ENCODE assay signal across 1 cellular context in genomic region chr12:122869207-122869973, GRCh38.
TF ChIP-seq lines count a peak whose summit lies in the region.

No MANE protein-coding gene starts in this region.

TF ChIP-seq in HepG2, 621 proteins besides CTCF, POLR2A, EP300 and RAD21:
- no peak for TF ChIP-seq ZSCAN21 (CRISPR knock-in tag; IDR thresholded peaks at IDR 0.05; ENCODE audit: borderline replicate concordance)
- TF ChIP-seq, protein P1, sequence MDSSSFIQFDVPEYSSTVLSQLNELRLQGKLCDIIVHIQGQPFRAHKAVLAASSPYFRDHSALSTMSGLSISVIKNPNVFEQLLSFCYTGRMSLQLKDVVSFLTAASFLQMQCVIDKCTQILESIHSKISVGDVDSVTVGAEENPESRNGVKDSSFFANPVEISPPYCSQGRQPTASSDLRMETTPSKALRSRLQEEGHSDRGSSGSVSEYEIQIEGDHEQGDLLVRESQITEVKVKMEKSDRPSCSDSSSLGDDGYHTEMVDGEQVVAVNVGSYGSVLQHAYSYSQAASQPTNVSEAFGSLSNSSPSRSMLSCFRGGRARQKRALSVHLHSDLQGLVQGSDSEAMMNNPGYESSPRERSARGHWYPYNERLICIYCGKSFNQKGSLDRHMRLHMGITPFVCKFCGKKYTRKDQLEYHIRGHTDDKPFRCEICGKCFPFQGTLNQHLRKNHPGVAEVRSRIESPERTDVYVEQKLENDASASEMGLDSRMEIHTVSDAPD (CRISPR knock-in tag; IDR thresholded peaks at IDR 0.05) = no peak
- TF ChIP-seq, protein P2, sequence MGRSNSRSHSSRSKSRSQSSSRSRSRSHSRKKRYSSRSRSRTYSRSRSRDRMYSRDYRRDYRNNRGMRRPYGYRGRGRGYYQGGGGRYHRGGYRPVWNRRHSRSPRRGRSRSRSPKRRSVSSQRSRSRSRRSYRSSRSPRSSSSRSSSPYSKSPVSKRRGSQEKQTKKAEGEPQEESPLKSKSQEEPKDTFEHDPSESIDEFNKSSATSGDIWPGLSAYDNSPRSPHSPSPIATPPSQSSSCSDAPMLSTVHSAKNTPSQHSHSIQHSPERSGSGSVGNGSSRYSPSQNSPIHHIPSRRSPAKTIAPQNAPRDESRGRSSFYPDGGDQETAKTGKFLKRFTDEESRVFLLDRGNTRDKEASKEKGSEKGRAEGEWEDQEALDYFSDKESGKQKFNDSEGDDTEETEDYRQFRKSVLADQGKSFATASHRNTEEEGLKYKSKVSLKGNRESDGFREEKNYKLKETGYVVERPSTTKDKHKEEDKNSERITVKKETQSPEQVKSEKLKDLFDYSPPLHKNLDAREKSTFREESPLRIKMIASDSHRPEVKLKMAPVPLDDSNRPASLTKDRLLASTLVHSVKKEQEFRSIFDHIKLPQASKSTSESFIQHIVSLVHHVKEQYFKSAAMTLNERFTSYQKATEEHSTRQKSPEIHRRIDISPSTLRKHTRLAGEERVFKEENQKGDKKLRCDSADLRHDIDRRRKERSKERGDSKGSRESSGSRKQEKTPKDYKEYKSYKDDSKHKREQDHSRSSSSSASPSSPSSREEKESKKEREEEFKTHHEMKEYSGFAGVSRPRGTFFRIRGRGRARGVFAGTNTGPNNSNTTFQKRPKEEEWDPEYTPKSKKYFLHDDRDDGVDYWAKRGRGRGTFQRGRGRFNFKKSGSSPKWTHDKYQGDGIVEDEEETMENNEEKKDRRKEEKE (IDR thresholded peaks at IDR 0.05) = no peak
- TF ChIP-seq ZNF788 (CRISPR knock-in tag; IDR thresholded peaks at IDR 0.05; ENCODE audit: borderline replicate concordance) = no peak
- TF ChIP-seq CBFB (CRISPR knock-in tag; IDR thresholded peaks at IDR 0.05) = no peak
- TF ChIP-seq CEBPB (IDR thresholded peaks at IDR 0.05; ENCODE audit: borderline replicate concordance, low read depth, low read length) = no peak
- TF ChIP-seq ZMYM4 (CRISPR knock-in tag; IDR thresholded peaks at IDR 0.05) = no peak
- no peak for TF ChIP-seq TFE3 (CRISPR knock-in tag; IDR thresholded peaks at IDR 0.05)
- TF ChIP-seq ELF1 (CRISPR knock-in tag; IDR thresholded peaks at IDR 0.05) = no peak
- TF ChIP-seq, protein P3, sequence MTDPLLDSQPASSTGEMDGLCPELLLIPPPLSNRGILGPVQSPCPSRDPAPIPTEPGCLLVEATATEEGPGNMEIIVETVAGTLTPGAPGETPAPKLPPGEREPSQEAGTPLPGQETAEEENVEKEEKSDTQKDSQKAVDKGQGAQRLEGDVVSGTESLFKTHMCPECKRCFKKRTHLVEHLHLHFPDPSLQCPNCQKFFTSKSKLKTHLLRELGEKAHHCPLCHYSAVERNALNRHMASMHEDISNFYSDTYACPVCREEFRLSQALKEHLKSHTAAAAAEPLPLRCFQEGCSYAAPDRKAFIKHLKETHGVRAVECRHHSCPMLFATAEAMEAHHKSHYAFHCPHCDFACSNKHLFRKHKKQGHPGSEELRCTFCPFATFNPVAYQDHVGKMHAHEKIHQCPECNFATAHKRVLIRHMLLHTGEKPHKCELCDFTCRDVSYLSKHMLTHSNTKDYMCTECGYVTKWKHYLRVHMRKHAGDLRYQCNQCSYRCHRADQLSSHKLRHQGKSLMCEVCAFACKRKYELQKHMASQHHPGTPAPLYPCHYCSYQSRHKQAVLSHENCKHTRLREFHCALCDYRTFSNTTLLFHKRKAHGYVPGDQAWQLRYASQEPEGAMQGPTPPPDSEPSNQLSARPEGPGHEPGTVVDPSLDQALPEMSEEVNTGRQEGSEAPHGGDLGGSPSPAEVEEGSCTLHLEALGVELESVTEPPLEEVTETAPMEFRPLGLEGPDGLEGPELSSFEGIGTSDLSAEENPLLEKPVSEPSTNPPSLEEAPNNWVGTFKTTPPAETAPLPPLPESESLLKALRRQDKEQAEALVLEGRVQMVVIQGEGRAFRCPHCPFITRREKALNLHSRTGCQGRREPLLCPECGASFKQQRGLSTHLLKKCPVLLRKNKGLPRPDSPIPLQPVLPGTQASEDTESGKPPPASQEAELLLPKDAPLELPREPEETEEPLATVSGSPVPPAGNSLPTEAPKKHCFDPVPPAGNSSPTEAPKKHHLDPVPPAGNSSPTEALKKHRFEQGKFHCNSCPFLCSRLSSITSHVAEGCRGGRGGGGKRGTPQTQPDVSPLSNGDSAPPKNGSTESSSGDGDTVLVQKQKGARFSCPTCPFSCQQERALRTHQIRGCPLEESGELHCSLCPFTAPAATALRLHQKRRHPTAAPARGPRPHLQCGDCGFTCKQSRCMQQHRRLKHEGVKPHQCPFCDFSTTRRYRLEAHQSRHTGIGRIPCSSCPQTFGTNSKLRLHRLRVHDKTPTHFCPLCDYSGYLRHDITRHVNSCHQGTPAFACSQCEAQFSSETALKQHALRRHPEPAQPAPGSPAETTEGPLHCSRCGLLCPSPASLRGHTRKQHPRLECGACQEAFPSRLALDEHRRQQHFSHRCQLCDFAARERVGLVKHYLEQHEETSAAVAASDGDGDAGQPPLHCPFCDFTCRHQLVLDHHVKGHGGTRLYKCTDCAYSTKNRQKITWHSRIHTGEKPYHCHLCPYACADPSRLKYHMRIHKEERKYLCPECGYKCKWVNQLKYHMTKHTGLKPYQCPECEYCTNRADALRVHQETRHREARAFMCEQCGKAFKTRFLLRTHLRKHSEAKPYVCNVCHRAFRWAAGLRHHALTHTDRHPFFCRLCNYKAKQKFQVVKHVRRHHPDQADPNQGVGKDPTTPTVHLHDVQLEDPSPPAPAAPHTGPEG (CRISPR knock-in tag; IDR thresholded peaks at IDR 0.05) = no peak
- no peak for TF ChIP-seq SRSF9 (IDR thresholded peaks at IDR 0.05; ENCODE audit: borderline replicate concordance, insufficient read depth, low read depth, low read length, poor library complexity, severe bottlenecking)
- no peak for TF ChIP-seq FIP1L1 (IDR thresholded peaks at IDR 0.05; ENCODE audit: borderline replicate concordance, insufficient read depth, low read depth, low read length)
- no peak for TF ChIP-seq PLRG1 (conservative IDR thresholded peaks at IDR 0.05)
- TF ChIP-seq PCBP2 (optimal IDR thresholded peaks at IDR 0.05; ENCODE audit: low read depth, low read length, poor library complexity, severe bottlenecking) = no peak
- TF ChIP-seq, protein P4, sequence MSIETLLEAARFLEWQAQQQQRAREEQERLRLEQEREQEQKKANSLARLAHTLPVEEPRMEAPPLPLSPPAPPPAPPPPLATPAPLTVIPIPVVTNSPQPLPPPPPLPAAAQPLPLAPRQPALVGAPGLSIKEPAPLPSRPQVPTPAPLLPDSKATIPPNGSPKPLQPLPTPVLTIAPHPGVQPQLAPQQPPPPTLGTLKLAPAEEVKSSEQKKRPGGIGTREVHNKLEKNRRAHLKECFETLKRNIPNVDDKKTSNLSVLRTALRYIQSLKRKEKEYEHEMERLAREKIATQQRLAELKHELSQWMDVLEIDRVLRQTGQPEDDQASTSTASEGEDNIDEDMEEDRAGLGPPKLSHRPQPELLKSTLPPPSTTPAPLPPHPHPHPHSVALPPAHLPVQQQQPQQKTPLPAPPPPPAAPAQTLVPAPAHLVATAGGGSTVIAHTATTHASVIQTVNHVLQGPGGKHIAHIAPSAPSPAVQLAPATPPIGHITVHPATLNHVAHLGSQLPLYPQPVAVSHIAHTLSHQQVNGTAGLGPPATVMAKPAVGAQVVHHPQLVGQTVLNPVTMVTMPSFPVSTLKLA (IDR thresholded peaks at IDR 0.05) = no peak
- TF ChIP-seq, protein P5, sequence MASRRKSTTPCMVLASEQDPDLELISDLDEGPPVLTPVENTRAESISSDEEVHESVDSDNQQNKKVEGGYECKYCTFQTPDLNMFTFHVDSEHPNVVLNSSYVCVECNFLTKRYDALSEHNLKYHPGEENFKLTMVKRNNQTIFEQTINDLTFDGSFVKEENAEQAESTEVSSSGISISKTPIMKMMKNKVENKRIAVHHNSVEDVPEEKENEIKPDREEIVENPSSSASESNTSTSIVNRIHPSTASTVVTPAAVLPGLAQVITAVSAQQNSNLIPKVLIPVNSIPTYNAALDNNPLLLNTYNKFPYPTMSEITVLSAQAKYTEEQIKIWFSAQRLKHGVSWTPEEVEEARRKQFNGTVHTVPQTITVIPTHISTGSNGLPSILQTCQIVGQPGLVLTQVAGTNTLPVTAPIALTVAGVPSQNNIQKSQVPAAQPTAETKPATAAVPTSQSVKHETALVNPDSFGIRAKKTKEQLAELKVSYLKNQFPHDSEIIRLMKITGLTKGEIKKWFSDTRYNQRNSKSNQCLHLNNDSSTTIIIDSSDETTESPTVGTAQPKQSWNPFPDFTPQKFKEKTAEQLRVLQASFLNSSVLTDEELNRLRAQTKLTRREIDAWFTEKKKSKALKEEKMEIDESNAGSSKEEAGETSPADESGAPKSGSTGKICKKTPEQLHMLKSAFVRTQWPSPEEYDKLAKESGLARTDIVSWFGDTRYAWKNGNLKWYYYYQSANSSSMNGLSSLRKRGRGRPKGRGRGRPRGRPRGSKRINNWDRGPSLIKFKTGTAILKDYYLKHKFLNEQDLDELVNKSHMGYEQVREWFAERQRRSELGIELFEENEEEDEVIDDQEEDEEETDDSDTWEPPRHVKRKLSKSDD (CRISPR knock-in tag; IDR thresholded peaks at IDR 0.05; ENCODE audit: low read depth) = no peak
- TF ChIP-seq ZNF468 (CRISPR knock-in tag; IDR thresholded peaks at IDR 0.05) = no peak
- TF ChIP-seq ZNF747 (CRISPR knock-in tag; IDR thresholded peaks at IDR 0.05; ENCODE audit: borderline replicate concordance) = no peak
- no peak for TF ChIP-seq ZSCAN9 (CRISPR knock-in tag; IDR thresholded peaks at IDR 0.05; ENCODE audit: borderline replicate concordance)
